In the genomic region with DNA sequence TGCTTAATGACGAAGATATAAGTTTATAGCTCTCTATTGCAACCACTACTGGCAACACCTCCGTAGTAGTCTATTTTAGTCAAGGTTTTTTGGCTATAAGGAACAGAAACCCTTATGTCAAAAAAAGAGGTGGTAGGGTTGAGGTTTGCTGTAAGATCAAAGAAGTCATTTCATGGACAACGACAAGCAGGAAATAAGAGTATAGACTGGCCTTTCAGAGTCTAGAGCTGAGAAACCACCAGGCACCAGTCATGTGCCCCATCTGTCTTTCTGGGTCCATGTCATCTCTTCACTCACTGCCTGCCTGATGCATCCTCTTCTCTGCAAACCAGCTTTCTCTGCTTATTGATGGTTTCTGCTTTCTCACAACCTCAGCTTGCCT, we compare ENCODE assay signal across 10 cellular contexts. TPM values are rescaled to one million over a fixed set of nuclear protein-coding genes. Genes with fewer than 3 reads are reported as not detected.
DNase-seq lines count a peak whose midpoint lies in the region; ATAC-seq and TF ChIP-seq lines count a peak whose summit lies in the region.
"Had no signal": no experiment of that assay in that cellular context is flagged by ENCODE, and none has a peak within 500 bp of the region (broad histone marks: within the 10 kb centered on the region; RNA-seq: fewer than 3 reads in every experiment).

No MANE protein-coding gene starts in this region.

- no peak overlapping the region for H3K4me3 ChIP-seq in vagina

- intact Hi-C loops in vagina (cut with DNase I), result no loop called here

- H3K27ac Mint-ChIP-seq in activated CD8-positive, alpha-beta T cell treated with anti-CD3 and anti-CD28 coated beads, Interleukin-2, amount 10 ng/mL, durations not matched to agents 7 days and 5 days, result peak overlapping the region; percentile 97

- no peak for TF ChIP-seq CTCF in vagina (IDR thresholded peaks at IDR 0.05)

- no peaks in the 10 kb centered on the region for H3K36me3 ChIP-seq in vagina

- peak; percentile 36 for DNase-seq in stimulated activated naive CD4-positive, alpha-beta T cell treated with Interleukin-2 at 50 U/mL for 16 hours (lab: John Stamatoyannopoulos, UW)
- DNase-seq in stimulated activated naive CD4-positive, alpha-beta T cell (lab: John Stamatoyannopoulos, UW), result no peak
- peak; percentile 77 for DNase-seq in activated CD8-positive, alpha-beta T cell treated with anti-CD3 and anti-CD28 coated beads, Interleukin-2, amount 10 ng/mL, durations not matched to agents 7 days and 5 days
- no peak for DNase-seq in vagina (ENCODE audit: extremely low spot score in 2 of 2)
- DNase-seq in HCEC 1CT, result no peak
- no peak for DNase-seq in SIG-M5 treated with dmso at 0.1 percent for 504 hours (lab: John Stamatoyannopoulos, UW; ENCODE audit: unreplicated experiment)
- DNase-seq in NCI-H187 treated with DMSO at 0.1 percent for 48 hours (lab: John Stamatoyannopoulos, UW), result no peak
- DNase-seq: DMS79 treated with DMSO at 0.1 percent for 48 hours, NCI-H524 had no signal

- peaks cover 28% of the 10 kb centered on the region for H3K4me1 ChIP-seq in vagina

- peaks cover 13% of the 10 kb centered on the region for H3K9me3 Mint-ChIP-seq in activated CD8-positive, alpha-beta T cell treated with anti-CD3 and anti-CD28 coated beads, Interleukin-2, amount 10 ng/mL, durations not matched to agents 7 days and 5 days (ENCODE audit: insufficient read depth)

- H3K27ac ChIP-seq in vagina, result peak overlapping the region; percentile 42

- peak; percentile 93 for ATAC-seq in HG03064 (IDR thresholded peaks at IDR 0.05; ENCODE audit: low read depth, unreplicated experiment)
- peak; percentile 78 for ATAC-seq in activated CD8-positive, alpha-beta T cell treated with anti-CD3 and anti-CD28 coated beads, Interleukin-2, amount 10 ng/mL, durations not matched to agents 7 days and 5 days

- POLR2A ChIA-PET in activated CD8-positive, alpha-beta T cell treated with anti-CD3 and anti-CD28 coated beads, Interleukin-2, amount 10 ng/mL, durations not matched to agents 7 days and 5 days (lab: Charles Lee), result interaction anchor here (2.4 to 2.5 kb wide), 2 partner anchors 18 to 37 kb away, joined by 6 to 15 read pairs; no protein-coding TSS in a partner anchor

- H3K9me3 ChIP-seq in vagina, result no peaks in the 10 kb centered on the region

- TF ChIP-seq POLR2A in vagina (IDR thresholded peaks at IDR 0.05), result no peak

- H3K36me3 Mint-ChIP-seq in activated CD8-positive, alpha-beta T cell treated with anti-CD3 and anti-CD28 coated beads, Interleukin-2, amount 10 ng/mL, durations not matched to agents 7 days and 5 days (ENCODE audit: low read depth), result peaks cover 46% of the 10 kb centered on the region

- peak overlapping the region; percentile 62 for H3K4me3 Mint-ChIP-seq in activated CD8-positive, alpha-beta T cell treated with anti-CD3 and anti-CD28 coated beads, Interleukin-2, amount 10 ng/mL, durations not matched to agents 7 days and 5 days

- peaks cover 72% of the 10 kb centered on the region for H3K4me1 Mint-ChIP-seq in activated CD8-positive, alpha-beta T cell treated with anti-CD3 and anti-CD28 coated beads, Interleukin-2, amount 10 ng/mL, durations not matched to agents 7 days and 5 days (ENCODE audit: low read depth)

- no peaks in the 10 kb centered on the region for H3K27me3 Mint-ChIP-seq in activated CD8-positive, alpha-beta T cell treated with anti-CD3 and anti-CD28 coated beads, Interleukin-2, amount 10 ng/mL, durations not matched to agents 7 days and 5 days (ENCODE audit: low read depth)

- CTCF ChIA-PET in activated CD8-positive, alpha-beta T cell treated with anti-CD3 and anti-CD28 coated beads, Interleukin-2, amount 10 ng/mL, durations not matched to agents 7 days and 5 days (lab: Charles Lee), result interaction anchor here (0.9 to 7.5 kb wide), 16 partner anchors 13 to 451 kb away, joined by 3 to 61 read pairs (median 6); partner anchors contain the start of genes FSIP1 and THBS1

- no peaks in the 10 kb centered on the region for H3K27me3 ChIP-seq in vagina

RNA-seq across cellular contexts. Expression of gene THBS1, which starts 42.7 kb away (rescaled TPM):
- total RNA-seq in activated CD8-positive, alpha-beta T cell treated with anti-CD3 and anti-CD28 coated beads, Interleukin-2, amount 10 ng/mL, durations not matched to agents 7 days and 5 days, result 1 to 10 TPM in 1 of 2 experiments, under 1 TPM in 1; 0.87 to 1.2 TPM
- total RNA-seq in vagina, result 513 TPM

Comparison
In these comparisons a context has a peak if more than half of its experiments do, and no peak if none do; other contexts are left out.
1. DNase-seq: peak in stimulated activated naive CD4-positive, alpha-beta T cell treated with Interleukin-2 at 50 U/mL for 16 hours (single experiment) and activated CD8-positive, alpha-beta T cell treated with anti-CD3 and anti-CD28 coated beads, Interleukin-2, amount 10 ng/mL, durations not matched to agents 7 days and 5 days (single experiment); none in stimulated activated naive CD4-positive, alpha-beta T cell (0 of 6), vagina (0 of 2), HCEC 1CT (single experiment), SIG-M5 treated with dmso at 0.1 percent for 504 hours (single experiment) and NCI-H187 treated with DMSO at 0.1 percent for 48 hours (single experiment).
2. RNA of gene THBS1, which starts 42.7 kb away (total RNA-seq): 513 TPM in vagina (single experiment); 0.87 to 1.2 TPM in activated CD8-positive, alpha-beta T cell treated with anti-CD3 and anti-CD28 coated beads, Interleukin-2, amount 10 ng/mL, durations not matched to agents 7 days and 5 days; every median in the first group is over 100 times any median in the second.